In genomic region chr2:172239944-172240590, GRCh38 we compare ENCODE assay signal across 1 cellular context.
TF ChIP-seq lines count a peak whose summit lies in the region.

No MANE protein-coding gene starts in this region.

TF ChIP-seq in GM23338, 12 proteins besides CTCF, POLR2A, EP300 and RAD21 (continued from another document):
- TF ChIP-seq ZNF462 (CRISPR knock-in tag; IDR thresholded peaks at IDR 0.05) (no peak), JUNB (IDR thresholded peaks at IDR 0.05; ENCODE audit: unreplicated experiment) (no peak), NANOG (IDR thresholded peaks at IDR 0.05; ENCODE audit: borderline replicate concordance) (no peak), POLR2AphosphoS5 (IDR thresholded peaks at IDR 0.05; ENCODE audit: low read depth) (no peak)
